ENCODE assay signal across 11 cellular contexts in genomic region chr2:64035067-64035942, GRCh38. TPM values are rescaled to one million over a fixed set of nuclear protein-coding genes. Genes with fewer than 3 reads are reported as not detected.
A peak's percentile ranks its signal among the peaks of the same experiment; 100 is the strongest.
DNase-seq lines count a peak whose midpoint lies in the region; ATAC-seq, FAIRE-seq and TF ChIP-seq lines count a peak whose summit lies in the region.
"Had no signal": no experiment of that assay in that cellular context is flagged by ENCODE, and none has a peak within 500 bp of the region (broad histone marks: within the 10 kb centered on the region; RNA-seq: fewer than 3 reads in every experiment).

No MANE protein-coding gene starts in this region.

- H3K4me3 ChIP-seq in CD4-positive, alpha-beta memory T cell (ENCODE audit: low read length in 2 of 2), result no peak overlapping the region
- H3K4me3 ChIP-seq in endothelial cell of umbilical vein (replicated peaks in 1 of 3; ENCODE audit: insufficient read depth in 1 of 3, low read depth in 1 of 3, low read length in 3 of 3), result no peak overlapping the region

- no peak for TF ChIP-seq CTCF in endothelial cell of umbilical vein (IDR thresholded peaks at IDR 0.05; ENCODE audit: extremely low read depth in 1 of 2, insufficient read depth in 1 of 2, low read depth in 1 of 2, low read length in 2 of 2)

- peak; percentile 68 for FAIRE-seq in endothelial cell of umbilical vein (lab: Jason Lieb, UNC)
- FAIRE-seq: small intestine had no signal

- H3K36me3 ChIP-seq in CD4-positive, alpha-beta memory T cell (ENCODE audit: insufficient read depth, low read length), result no peaks in the 10 kb centered on the region
- H3K36me3 ChIP-seq in endothelial cell of umbilical vein (ENCODE audit: control insufficient read depth in 2 of 2, extremely low read depth in 1 of 2, insufficient read depth in 2 of 2, low read length in 2 of 2), result no peaks in the 10 kb centered on the region

- peak overlapping the region; percentile 10 to 81 (median 69) for H3K4me3 Mint-ChIP-seq in CD4-positive, alpha-beta memory T cell

- H3K79me2 ChIP-seq in endothelial cell of umbilical vein (ENCODE audit: control insufficient read depth, insufficient read depth, low read length), result no peaks in the 10 kb centered on the region

- no peaks in the 10 kb centered on the region for H3K27me3 Mint-ChIP-seq in CD4-positive, alpha-beta memory T cell

- peaks cover 31 to 57% (median 37%) of the 10 kb centered on the region in 4 donors for H3K4me1 Mint-ChIP-seq in CD4-positive, alpha-beta memory T cell

- no peak overlapping the region for H3K27ac ChIP-seq in CD4-positive, alpha-beta memory T cell (ENCODE audit: low read depth, low read length)
- H3K27ac ChIP-seq in endothelial cell of umbilical vein (ENCODE audit: insufficient read depth, low read depth, low read length), result no peak overlapping the region

- CTCF ChIA-PET in CD4-positive, alpha-beta memory T cell (lab: Charles Lee; ENCODE audit: partially characterized antibody), result interaction anchor here (1.1 to 2.1 kb wide), 2 partner anchors 13 to 293 kb away, joined by 3 to 7 read pairs; no protein-coding TSS in a partner anchor
- CTCF ChIA-PET in endothelial cell of umbilical vein (lab: Charles Lee), result interaction anchor here (0.9 to 1.7 kb wide), 2 partner anchors 14 to 276 kb away, joined by 3 to 9 read pairs; no protein-coding TSS in a partner anchor

- no peak overlapping the region for H2AFZ ChIP-seq in endothelial cell of umbilical vein (ENCODE audit: low read depth, low read length)

- no peaks in the 10 kb centered on the region for H3K27me3 ChIP-seq in CD4-positive, alpha-beta memory T cell (ENCODE audit: insufficient read depth, low read length)
- no peaks in the 10 kb centered on the region for H3K27me3 ChIP-seq in endothelial cell of umbilical vein (ENCODE audit: control insufficient read depth in 2 of 2, insufficient read depth in 2 of 2, low read length in 2 of 2)

- H3K9me3 ChIP-seq in CD4-positive, alpha-beta memory T cell (ENCODE audit: control insufficient read depth in 1 of 2, low read length in 2 of 2), result no peaks in the 10 kb centered on the region
- H3K9me3 ChIP-seq in endothelial cell of umbilical vein (replicated peaks; ENCODE audit: control insufficient read depth, insufficient read depth, low read length), result no peaks in the 10 kb centered on the region

- peak; percentile 52 for ATAC-seq in GM21390 (IDR thresholded peaks at IDR 0.05; ENCODE audit: unreplicated experiment)

- peaks cover 0 to 1% (median 0%) of the 10 kb centered on the region in 8 donors for H3K9me3 Mint-ChIP-seq in CD4-positive, alpha-beta memory T cell

- H3K9ac ChIP-seq in endothelial cell of umbilical vein (replicated peaks; ENCODE audit: extremely low read depth, insufficient read depth, low read length), result no peak overlapping the region

- peak overlapping the region; percentile 55 to 91 (median 88) for H3K27ac Mint-ChIP-seq in CD4-positive, alpha-beta memory T cell

- no peaks in the 10 kb centered on the region for H3K9me1 ChIP-seq in endothelial cell of umbilical vein (replicated peaks; ENCODE audit: control insufficient read depth, extremely low read depth, insufficient read depth, low read length)

- no TSS peak for BruUV-seq in endothelial cell of umbilical vein (replicated peaks; lab: Mats Ljungman, UMichigan)

- TF ChIP-seq POLR2A in endothelial cell of umbilical vein (IDR thresholded peaks at IDR 0.05; ENCODE audit: low read depth, low read length), result no peak

- peaks cover 35% of the 10 kb centered on the region for H3K4me1 ChIP-seq in CD4-positive, alpha-beta memory T cell (ENCODE audit: insufficient read depth, low read length)
- peaks cover 12% of the 10 kb centered on the region for H3K4me1 ChIP-seq in endothelial cell of umbilical vein (ENCODE audit: control insufficient read depth, extremely low read depth, insufficient read depth, low read length)

- POLR2A ChIA-PET in CD4-positive, alpha-beta memory T cell (lab: Charles Lee; ENCODE audit: partially characterized antibody), result interaction anchor here (0.8 to 5.1 kb wide), 8 partner anchors 8 to 292 kb away, joined by 3 to 24 read pairs (median 4); partner anchors contain the start of gene VPS54
- POLR2A ChIA-PET in endothelial cell of umbilical vein (lab: Charles Lee), result no interaction called here

- peak in 2 of 5 donors; percentile 28 to 32 for DNase-seq in CD4-positive, alpha-beta memory T cell
- peak; percentile 20 for DNase-seq in SK-N-DZ (ENCODE audit: low spot score)
- DNase-seq in endothelial cell of umbilical vein (ENCODE audit: low read depth, low spot score), result no peak
- DNase-seq in COR-L47 (lab: John Stamatoyannopoulos, UW), result no peak
- DNase-seq in amniotic stem cell (lab: John Stamatoyannopoulos, UW), result no peak
- DNase-seq in retina, result no peak
- DNase-seq in GDM1 (lab: John Stamatoyannopoulos, UW), result no peak
- DNase-seq: aorta, DMS 273 treated with DMSO at 0.1 percent for 48 hours had no signal

- dilution Hi-C loops in endothelial cell of umbilical vein (cut with MboI; ENCODE audit: extremely low pct_ligation_motif_present, low sequenced_read_pairs), result loop anchor here (25.0 kb wide), 1 partner anchor 277 kb away; no protein-coding TSS in a partner anchor

- H4K20me1 ChIP-seq in endothelial cell of umbilical vein (replicated peaks; ENCODE audit: control insufficient read depth, extremely low read depth, insufficient read depth, low read length), result no peaks in the 10 kb centered on the region

- H3K36me3 Mint-ChIP-seq in CD4-positive, alpha-beta memory T cell, result no peaks in the 10 kb centered on the region

- no peak overlapping the region for H3K4me2 ChIP-seq in endothelial cell of umbilical vein (ENCODE audit: insufficient read depth, low read length)

- intact Hi-C loops in CD4-positive, alpha-beta memory T cell (cut with micrococcal nuclease), result no loop called here
- intact Hi-C loops in endothelial cell of umbilical vein (cut with micrococcal nuclease), result no loop called here

TF ChIP-seq in endothelial cell of umbilical vein, 7 proteins besides CTCF, POLR2A, EP300 and RAD21:
- TF ChIP-seq GATA2 (IDR thresholded peaks at IDR 0.05; ENCODE audit: insufficient read depth, insufficient read length, low read depth, low read length) (no peak), JUN (IDR thresholded peaks at IDR 0.05; ENCODE audit: borderline replicate concordance, insufficient read depth, insufficient read length, low read depth) (no peak), POLR2AphosphoS5 (IDR thresholded peaks at IDR 0.05; ENCODE audit: insufficient read depth, low read depth, low read length) (no peak), FOS (IDR thresholded peaks at IDR 0.05; ENCODE audit: borderline replicate concordance, insufficient read depth, low read length) (no peak)
- TF ChIP-seq, protein P1, sequence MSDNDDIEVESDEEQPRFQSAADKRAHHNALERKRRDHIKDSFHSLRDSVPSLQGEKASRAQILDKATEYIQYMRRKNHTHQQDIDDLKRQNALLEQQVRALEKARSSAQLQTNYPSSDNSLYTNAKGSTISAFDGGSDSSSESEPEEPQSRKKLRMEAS (IDR thresholded peaks at IDR 0.05; ENCODE audit: insufficient read depth, insufficient read length), result no peak

RNA-seq across cellular contexts. Expression of gene VPS54, which starts 16.1 kb away (rescaled TPM):
- total RNA-seq in CD4-positive, alpha-beta memory T cell, result 10 to 100 TPM; 15.2 to 16.4 TPM
- 1 to 10 TPM; 4.0 to 9.1 TPM for polyA plus RNA-seq in CD4-positive, alpha-beta memory T cell
- polyA plus RNA-seq in SK-N-DZ (2014; cell fraction: cytosol; rRNA removed), result 16.5 and 19.2 TPM in 2 replicates
- 21.6 and 22.1 TPM in 2 replicates for polyA plus RNA-seq in SK-N-DZ (2014; cell fraction: nucleus; rRNA removed)
- 17.6 and 17.7 TPM in 2 replicates for total RNA-seq in endothelial cell of umbilical vein
- polyA plus RNA-seq in endothelial cell of umbilical vein, result 4.3 and 6.3 TPM in 2 replicates
- 7.6 and 8.4 TPM in 2 replicates for polyA plus RNA-seq in endothelial cell of umbilical vein (2011; cell fraction: cytosol; rRNA removed)
- polyA plus RNA-seq in endothelial cell of umbilical vein (2011; cell fraction: nucleus; rRNA removed), result 18.5 and 25.0 TPM in 2 replicates
- 15.3 and 19.5 TPM in 2 replicates for polyA plus RNA-seq in endothelial cell of umbilical vein (2012)
- polyA minus RNA-seq in endothelial cell of umbilical vein, result 11.4 and 12.0 TPM in 2 replicates
- 7.1 TPM for polyA minus RNA-seq in endothelial cell of umbilical vein (2011; cell fraction: cytosol; rRNA and poly(A)+ RNA removed)
- polyA minus RNA-seq in endothelial cell of umbilical vein (2011; cell fraction: nucleus; rRNA and poly(A)+ RNA removed), result 20.0 and 28.6 TPM in 2 replicates
